20 cellular contexts compared by ENCODE assay signal in the genomic region with DNA sequence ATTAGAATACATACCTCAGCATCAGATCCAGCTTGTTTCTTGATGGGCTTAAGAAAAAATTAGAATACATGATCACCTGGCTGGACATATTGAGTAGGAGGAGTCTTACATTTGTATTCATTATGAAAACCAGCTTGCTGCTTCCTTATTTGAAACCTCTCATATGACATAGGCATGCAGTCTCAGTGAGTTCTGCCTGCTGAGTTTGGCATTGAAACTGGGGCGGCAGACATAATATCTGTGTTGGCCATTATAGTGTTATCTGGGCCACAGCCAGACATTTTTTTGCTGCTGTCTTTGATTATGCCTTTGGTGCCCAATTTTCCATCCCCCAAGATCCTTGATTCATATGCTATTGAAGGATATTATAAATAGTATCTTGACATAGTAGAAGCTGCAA. TPM values are rescaled to one million over a fixed set of nuclear protein-coding genes. Genes with fewer than 3 reads are reported as not detected.
"Had no signal": no experiment of that assay in that cellular context is flagged by ENCODE, and none has a peak within 500 bp of the region (broad histone marks: within the 10 kb centered on the region; RNA-seq: fewer than 3 reads in every experiment).

No MANE protein-coding gene starts in this region.

- DNase-seq: colonic mucosa; dermis blood vessel endothelial cell; esophagus squamous epithelium; foreskin fibroblast; kidney; left colon; mesendoderm; naive thymus-derived CD8-positive, alpha-beta T cell; posterior cingulate gyrus; right cardiac atrium; stimulated activated CD4-positive, alpha-beta T cell treated with anti-CD3 and anti-CD28 coated beads, Interleukin-4, amount 100 ng/mL, for 1 hour; stimulated activated CD8-positive, alpha-beta memory T cell treated with anti-CD3 and anti-CD28 coated beads, Interleukin-4, amount 100 ng/mL, for 48 hours; stimulated activated naive CD8-positive, alpha-beta T cell treated with anti-CD3 and anti-CD28 coated beads, Interleukin-15, Interleukin-2, amounts not matched to agents 100 U/mL and 50 U/mL, for 24 hours; tibial artery; upper lobe of left lung; uterus had no signal

- FAIRE-seq: kidney had no signal

- H3K4me1 Mint-ChIP-seq: naive thymus-derived CD8-positive, alpha-beta T cell; stimulated activated effector memory CD8-positive, alpha-beta T cell treated with anti-CD3 and anti-CD28 coated beads, Interleukin-12 subunit alpha, Interleukin-12 subunit beta, amount 100 ng/mL, for 72 hours had no signal

- H3K4me3 Mint-ChIP-seq: naive thymus-derived CD8-positive, alpha-beta T cell; neural crest cell; stimulated activated effector memory CD8-positive, alpha-beta T cell treated with anti-CD3 and anti-CD28 coated beads, Interleukin-12 subunit alpha, Interleukin-12 subunit beta, amount 100 ng/mL, for 72 hours had no signal

- H3K9me3 Mint-ChIP-seq: neural crest cell; stimulated activated effector memory CD8-positive, alpha-beta T cell treated with anti-CD3 and anti-CD28 coated beads, Interleukin-12 subunit alpha, Interleukin-12 subunit beta, amount 100 ng/mL, for 72 hours had no signal

- H3K4me3 ChIP-seq: colonic mucosa, esophagus squamous epithelium, suprapubic skin, tibial artery, upper lobe of left lung, uterus had no signal

- H3K4me1 ChIP-seq: colonic mucosa, esophagus squamous epithelium, suprapubic skin, tibial artery, uterus had no signal

- H3K27me3 ChIP-seq: colonic mucosa, esophagus squamous epithelium, suprapubic skin, tibial artery, upper lobe of left lung, uterus had no signal

- ATAC-seq: left colon; naive thymus-derived CD8-positive, alpha-beta T cell; right cardiac atrium; stimulated activated effector memory CD8-positive, alpha-beta T cell treated with anti-CD3 and anti-CD28 coated beads, Interleukin-12 subunit alpha, Interleukin-12 subunit beta, amount 100 ng/mL, for 72 hours; stimulated activated naive CD8-positive, alpha-beta T cell treated with anti-CD3 and anti-CD28 coated beads, Interleukin-15, Interleukin-2, amounts not matched to agents 100 U/mL and 50 U/mL, for 24 hours had no signal

- H3K9me3 ChIP-seq: colonic mucosa, esophagus squamous epithelium, suprapubic skin, tibial artery, upper lobe of left lung, uterus had no signal

- H3K27ac Mint-ChIP-seq: naive thymus-derived CD8-positive, alpha-beta T cell; stimulated activated effector memory CD8-positive, alpha-beta T cell treated with anti-CD3 and anti-CD28 coated beads, Interleukin-12 subunit alpha, Interleukin-12 subunit beta, amount 100 ng/mL, for 72 hours had no signal

- H3K27ac ChIP-seq: colonic mucosa, esophagus squamous epithelium, suprapubic skin, tibial artery, upper lobe of left lung, uterus had no signal

- H3K36me3 ChIP-seq: colonic mucosa, esophagus squamous epithelium, suprapubic skin, tibial artery, upper lobe of left lung, uterus had no signal

- H3K36me3 Mint-ChIP-seq: naive thymus-derived CD8-positive, alpha-beta T cell; stimulated activated effector memory CD8-positive, alpha-beta T cell treated with anti-CD3 and anti-CD28 coated beads, Interleukin-12 subunit alpha, Interleukin-12 subunit beta, amount 100 ng/mL, for 72 hours had no signal

RNA-seq across cellular contexts. Expression of gene FREM2, which starts 15.7 kb away (rescaled TPM):
- total RNA-seq: mononuclear cell; naive thymus-derived CD8-positive, alpha-beta T cell had no signal
- polyA plus RNA-seq: naive thymus-derived CD8-positive, alpha-beta T cell had no signal
